ENCODE assay signal across 1 cellular context in genomic region chr6:31533455-31533841, GRCh38.
TF ChIP-seq lines count a peak whose summit lies in the region.

No MANE protein-coding gene starts in this region.

TF ChIP-seq in SK-N-SH treated with all-trans-retinoic acid at 6 μM for 48 hours, 23 proteins besides CTCF, POLR2A, EP300 and RAD21 (continued from another document):
- no peak for TF ChIP-seq TSHZ2 (CRISPR knock-in tag; IDR thresholded peaks at IDR 0.05)
- TF ChIP-seq ZNF70 (CRISPR knock-in tag; IDR thresholded peaks at IDR 0.05) = no peak
- no peak for TF ChIP-seq TOX (CRISPR knock-in tag; IDR thresholded peaks at IDR 0.05; ENCODE audit: borderline replicate concordance)
- no peak for TF ChIP-seq SNAI2 (CRISPR knock-in tag; IDR thresholded peaks at IDR 0.05)
- TF ChIP-seq TCF4 (CRISPR knock-in tag; IDR thresholded peaks at IDR 0.05; ENCODE audit: borderline replicate concordance) = no peak
- no peak for TF ChIP-seq ARNTL (CRISPR knock-in tag; IDR thresholded peaks at IDR 0.05; ENCODE audit: borderline replicate concordance, low read depth)
- no peak for TF ChIP-seq BACH2 (CRISPR knock-in tag; IDR thresholded peaks at IDR 0.05; ENCODE audit: borderline replicate concordance)
- TF ChIP-seq ZFP3 (CRISPR knock-in tag; IDR thresholded peaks at IDR 0.05) = no peak
- no peak for TF ChIP-seq CSRNP3 (CRISPR knock-in tag; IDR thresholded peaks at IDR 0.05)
- no peak for TF ChIP-seq OSR1 (CRISPR knock-in tag; IDR thresholded peaks at IDR 0.05)
- TF ChIP-seq PATZ1 (CRISPR knock-in tag; IDR thresholded peaks at IDR 0.05; ENCODE audit: borderline replicate concordance) = no peak
- TF ChIP-seq PPARA (CRISPR knock-in tag; IDR thresholded peaks at IDR 0.05; ENCODE audit: borderline replicate concordance) = no peak
